Comparison of ENCODE assay signal across 14 cellular contexts in genomic region chr16:16004314-16004749, GRCh38. TPM values are rescaled to one million over a fixed set of nuclear protein-coding genes. Genes with fewer than 3 reads are reported as not detected.
DNase-seq lines count a peak whose midpoint lies in the region; ATAC-seq and TF ChIP-seq lines count a peak whose summit lies in the region.
"Had no signal": no experiment of that assay in that cellular context is flagged by ENCODE, and none has a peak within 500 bp of the region (broad histone marks: within the 10 kb centered on the region; RNA-seq: fewer than 3 reads in every experiment).

No MANE protein-coding gene starts in this region.

- peak; percentile 81 for DNase-seq in AG04450 (ENCODE audit: low read depth, low spot score)
- peak; percentile 82 for DNase-seq in HS-5 (ENCODE audit: low read depth)
- DNase-seq in astrocyte of the hippocampus (ENCODE audit: low read depth, low spot score), result peak; percentile 86
- peak; percentile 51 for DNase-seq in kidney tubule cell (ENCODE audit: low spot score)
- DNase-seq in SW480 (ENCODE audit: low spot score), result no peak
- DNase-seq: foreskin melanocyte, GF-D8, NCI-H1092 treated with DMSO at 0.1 percent for 48 hours, NCI-H446 treated with DMSO at 0.1 percent for 48 hours had no signal

- H3K27me3 ChIP-seq in AG04450 (ENCODE audit: control insufficient read depth, insufficient read depth, low read length), result no peaks in the 10 kb centered on the region
- H3K27me3 ChIP-seq: BLaER1 had no signal

- peak overlapping the region; percentile 75 for H3K27ac ChIP-seq in AG04450 (ENCODE audit: low read depth, low read length)
- H3K27ac ChIP-seq: BLaER1 had no signal

- POLR2A ChIA-PET in AG04450 (lab: Yijun Ruan, JAX), result interaction anchor here (0.5 to 2.3 kb wide), 11 partner anchors 10 to 116 kb away, joined by 3 to 8 read pairs (median 3); partner anchors contain the start of gene CEP20

- CTCF ChIA-PET in AG04450 (lab: Charles Lee), result interaction anchor here (0.5 to 1.3 kb wide), 3 partner anchors 130 to 1903 kb away, joined by 3 to 6 read pairs (median 3); no protein-coding TSS in a partner anchor

- no peak overlapping the region for H3K4me3 ChIP-seq in AG04450 (ENCODE audit: low read depth, low read length)
- H3K4me3 ChIP-seq: BLaER1 had no signal

- no peak for TF ChIP-seq CTCF in AG04450 (IDR thresholded peaks at IDR 0.05; ENCODE audit: low read depth, low read length)

- H3K9me3 ChIP-seq in AG04450 (ENCODE audit: control insufficient read depth, insufficient read depth, low read length), result no peaks in the 10 kb centered on the region

- ATAC-seq in GM21723 (IDR thresholded peaks at IDR 0.05; ENCODE audit: unreplicated experiment) (no peak), HG03108 (IDR thresholded peaks at IDR 0.05; ENCODE audit: unreplicated experiment) (no peak), HG02981 (IDR thresholded peaks at IDR 0.05; ENCODE audit: unreplicated experiment) (no peak)
- ATAC-seq: natural killer cell treated with Interleukin-12 subunit alpha and Interleukin-12 subunit beta and Interleukin-15 and Interleukin-18, amount 100 ng/mL, for 72 hours had no signal

RNA-seq across cellular contexts. Expression of gene ABCC1, which starts 54.9 kb away (rescaled TPM):
- polyA plus RNA-seq in AG04450 (2011; rRNA removed), result 69.7 and 102 TPM in 2 replicates
- 290 and 395 TPM in 2 replicates for polyA minus RNA-seq in AG04450 (2011; rRNA and poly(A)+ RNA removed)
